28 cellular contexts compared by ENCODE assay signal in the genomic region with DNA sequence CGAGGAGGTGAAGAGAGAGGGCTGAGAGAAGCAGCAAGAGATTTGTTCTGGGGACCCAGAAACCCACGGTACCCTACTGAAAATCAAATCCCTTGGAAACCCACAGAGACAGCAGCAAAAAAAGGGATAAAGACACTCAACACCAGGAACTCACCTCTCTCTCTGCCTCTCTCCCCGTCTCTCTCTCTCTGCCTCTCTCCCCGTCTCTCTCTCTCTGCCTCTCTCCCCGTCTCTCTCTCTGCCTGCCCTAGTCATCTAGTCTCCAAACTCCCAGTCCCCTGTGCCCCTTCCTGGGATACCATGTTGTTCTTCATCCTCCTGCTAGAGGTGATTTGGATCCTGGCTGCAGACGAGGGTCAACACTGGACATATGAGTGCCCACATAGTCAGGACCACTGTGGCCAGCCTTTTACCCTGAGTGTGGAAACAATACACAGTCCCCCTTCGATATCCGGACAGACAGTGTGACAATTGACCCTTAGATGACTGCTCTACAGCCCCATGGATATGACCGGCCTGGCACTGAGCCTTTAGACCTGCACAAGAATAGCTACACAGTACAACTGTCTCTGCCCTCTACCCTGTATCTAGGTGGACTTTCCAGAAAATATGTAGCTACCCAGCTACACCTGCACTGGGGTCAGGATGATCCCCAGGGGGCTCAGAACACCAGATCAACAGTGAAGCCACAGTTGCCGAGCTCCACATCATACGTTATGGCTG. TPM values are rescaled to one million over a fixed set of nuclear protein-coding genes. Genes with fewer than 3 reads are reported as not detected.
A peak's percentile ranks its signal among the peaks of the same experiment; 100 is the strongest.
DNase-seq lines count a peak whose midpoint lies in the region; ATAC-seq, FAIRE-seq and TF ChIP-seq lines count a peak whose summit lies in the region.
"Had no signal": no experiment of that assay in that cellular context is flagged by ENCODE, and none has a peak within 500 bp of the region (broad histone marks: within the 10 kb centered on the region; RNA-seq: fewer than 3 reads in every experiment).

No MANE protein-coding gene starts in this region.

- H3K4me2 ChIP-seq in A549 = no peak overlapping the region
- no peak overlapping the region for H3K4me2 ChIP-seq in IMR-90 (ENCODE audit: low read depth, low read length)
- no peak overlapping the region for H3K4me2 ChIP-seq in K562 (ENCODE audit: insufficient read depth, low read length)
- H3K4me2 ChIP-seq: BLaER1 had no signal

- BruUV-seq in MCF 10A (replicated peaks; lab: Mats Ljungman, UMichigan) = no TSS peak
- no TSS peak for BruUV-seq in IMR-90 (replicated peaks; lab: Mats Ljungman, UMichigan)
- BruUV-seq in K562 (replicated peaks; lab: Mats Ljungman, UMichigan) = no TSS peak

- no peak overlapping the region for H2AK5ac ChIP-seq in IMR-90 (ENCODE audit: low read depth, low read length)

- in situ Hi-C loops in IMR-90 (cut with MboI; ENCODE audit: low sequenced_read_pairs) = no loop called here
- in situ Hi-C loops in K562 (cut with MboI) = no loop called here

- DNase-seq in MCF 10A (ENCODE audit: unreplicated experiment) (no peak), breast epithelium (ENCODE audit: low spot score in 2 of 2) (no peak), A549 (ENCODE audit: low read depth in 1 of 2, low spot score in 1 of 2) (no peak), IMR-90 (no peak), K562 (ENCODE audit: extremely low read depth in 1 of 4, low spot score in 3 of 4) (no peak), lower lobe of right lung (no peak), hepatic stellate cell (ENCODE audit: low spot score) (no peak)
- no peak for DNase-seq in stimulated activated naive CD4-positive, alpha-beta T cell (lab: John Stamatoyannopoulos, UW)
- DNase-seq: ACHN; BE2C; C1 segment of cervical spinal cord; CD4-positive, alpha-beta memory T cell; CD4-positive, CD25-positive, alpha-beta regulatory T cell; CD8-positive, alpha-beta memory T cell; COR-L47; DMS 273 treated with DMSO at 0.1 percent for 48 hours; DMS153; DMS53; DMS79; DND-41; EL; GDM1 had no signal

- H3K36me3 Mint-ChIP-seq in MCF 10A (ENCODE audit: insufficient read depth, unreplicated experiment) = no peaks in the 10 kb centered on the region
- H3K36me3 Mint-ChIP-seq: CD14-positive monocyte; CD4-positive, alpha-beta memory T cell; CD4-positive, CD25-positive, alpha-beta regulatory T cell had no signal

- POLR2A ChIA-PET in MCF 10A (lab: Yijun Ruan, JAX) = interaction anchor here (0.6 to 1.7 kb wide), 3 partner anchors 10 to 46 kb away, joined by 3 to 8 read pairs (median 3); a partner anchor contains a TSS
- POLR2A ChIA-PET in A549 (lab: Yijun Ruan, JAX) = no interaction called here
- POLR2A ChIA-PET in IMR-90 (lab: Charles Lee; ENCODE audit: unreplicated experiment) = no interaction called here
- POLR2A ChIA-PET in K562 (lab: Yijun Ruan, JAX) = interaction anchor here (0.6 to 1.4 kb wide), 3 partner anchors 11 to 215 kb away, joined by 3 to 5 read pairs (median 4); no protein-coding TSS in a partner anchor

- H2AK9ac ChIP-seq in IMR-90 (replicated peaks; ENCODE audit: low read depth, low read length, poor library complexity) = peak overlapping the region; percentile 47

- H3K9me3 Mint-ChIP-seq in MCF 10A (ENCODE audit: unreplicated experiment) = no peaks in the 10 kb centered on the region
- H3K9me3 Mint-ChIP-seq: CD14-positive monocyte; CD4-positive, CD25-positive, alpha-beta regulatory T cell; CD8-positive, alpha-beta memory T cell had no signal

- no peaks in the 10 kb centered on the region for H3K79me1 ChIP-seq in IMR-90 (ENCODE audit: low read depth in 1 of 2, low read length in 2 of 2)

- H3K4me1 Mint-ChIP-seq in MCF 10A (ENCODE audit: insufficient read depth, unreplicated experiment) = no peaks in the 10 kb centered on the region
- H3K4me1 Mint-ChIP-seq: CD8-positive, alpha-beta memory T cell had no signal

- no peak overlapping the region for H2BK5ac ChIP-seq in IMR-90 (ENCODE audit: low read depth, low read length, poor library complexity, severe bottlenecking)

- dilution Hi-C loops in IMR-90 (cut with HindIII; ENCODE audit: low sequenced_read_pairs, unreplicated experiment) = no loop called here

- no peak overlapping the region for H2BK20ac ChIP-seq in IMR-90 (ENCODE audit: low read depth, low read length)

- peak overlapping the region; percentile 1 for H3K27ac Mint-ChIP-seq in MCF 10A (ENCODE audit: low read depth, unreplicated experiment)
- H3K27ac Mint-ChIP-seq: CD4-positive, alpha-beta memory T cell; CD4-positive, CD25-positive, alpha-beta regulatory T cell; CD8-positive, alpha-beta memory T cell had no signal

- ATAC-seq in A549 = peak; percentile 33 to 50; a peak in 5 of 6 replicates
- ATAC-seq in IMR-90 (ENCODE audit: low read depth) = no peak
- ATAC-seq in K562 = peak; percentile 53
- ATAC-seq in lower lobe of right lung = no peak
- ATAC-seq: GM12878 had no signal

- peaks cover 30% of the 10 kb centered on the region for H3K27me3 Mint-ChIP-seq in MCF 10A (ENCODE audit: insufficient read depth, unreplicated experiment)

- H4K5ac ChIP-seq in IMR-90 (ENCODE audit: low read depth, low read length) = no peak overlapping the region

- TF ChIP-seq CTCF in MCF 10A (IDR thresholded peaks at IDR 0.05; ENCODE audit: unreplicated experiment) (no peak), breast epithelium (IDR thresholded peaks at IDR 0.05) (no peak), A549 (IDR thresholded peaks at IDR 0.05) (no peak), IMR-90 (conservative IDR thresholded peaks at IDR 0.05; ENCODE audit: low read depth, low read length) (no peak), K562 (IDR thresholded peaks at IDR 0.05 in 2 of 3, conservative IDR thresholded peaks at IDR 0.05 in 1 of 3; ENCODE audit: insufficient read depth in 2 of 3, low read depth in 1 of 3, low read length in 3 of 3) (no peak), lower lobe of right lung (IDR thresholded peaks at IDR 0.05) (no peak)

- no peak overlapping the region for H4K91ac ChIP-seq in IMR-90 (ENCODE audit: insufficient read depth, low read depth, low read length)

- no peaks in the 10 kb centered on the region for H3K4me1 ChIP-seq in breast epithelium
- H3K4me1 ChIP-seq in A549 = peaks cover 4% of the 10 kb centered on the region; the same call in 2 of the 3 replicates
- H3K4me1 ChIP-seq in IMR-90 (ENCODE audit: control insufficient read depth, insufficient read depth, low read length) = no peaks in the 10 kb centered on the region
- H3K4me1 ChIP-seq in K562 (replicated peaks in 1 of 2; ENCODE audit: control insufficient read depth in 2 of 2, insufficient read depth in 2 of 2, low read length in 2 of 2) = no peaks in the 10 kb centered on the region
- no peaks in the 10 kb centered on the region for H3K4me1 ChIP-seq in lower lobe of right lung
- H3K4me1 ChIP-seq: BE2C had no signal

- no peak for FAIRE-seq in A549 (lab: Jason Lieb, UNC)
- no peak for FAIRE-seq in K562 (lab: Jason Lieb, UNC)
- FAIRE-seq: GM12878, GM12892, GM18507 had no signal

- no peaks in the 10 kb centered on the region for H3K36me3 ChIP-seq in breast epithelium
- no peaks in the 10 kb centered on the region for H3K36me3 ChIP-seq in IMR-90 (ENCODE audit: control insufficient read depth, insufficient read depth, low read length)
- H3K36me3 ChIP-seq in K562 (ENCODE audit: control insufficient read depth, insufficient read depth, low read length) = no peaks in the 10 kb centered on the region
- H3K36me3 ChIP-seq in lower lobe of right lung = no peaks in the 10 kb centered on the region
- H3K36me3 ChIP-seq: BE2C, BLaER1 had no signal

- TF ChIP-seq POLR2A in breast epithelium (IDR thresholded peaks at IDR 0.05) (no peak), A549 (IDR thresholded peaks at IDR 0.05; ENCODE audit: low read length) (no peak), IMR-90 (IDR thresholded peaks at IDR 0.05; ENCODE audit: low read depth, low read length) (no peak), K562 (conservative IDR thresholded peaks at IDR 0.05) (no peak)

- H3K27ac ChIP-seq in breast epithelium (no peak overlapping the region), A549 (no peak overlapping the region), IMR-90 (ENCODE audit: insufficient read depth, low read length) (no peak overlapping the region), K562 (ENCODE audit: extremely low read depth, low read depth, low read length) (no peak overlapping the region), lower lobe of right lung (no peak overlapping the region)
- H3K27ac ChIP-seq: 22Rv1, BLaER1 had no signal

- no peak overlapping the region for H2BK120ac ChIP-seq in IMR-90 (ENCODE audit: low read depth, low read length)

- no peak overlapping the region for H3K18ac ChIP-seq in IMR-90 (ENCODE audit: low read depth, low read length)

- H4K8ac ChIP-seq in IMR-90 (ENCODE audit: low read depth in 2 of 2, low read length in 2 of 2) = no peak overlapping the region

- H2BK15ac ChIP-seq in IMR-90 (ENCODE audit: low read depth, low read length) = no peak overlapping the region

- H4K20me1 ChIP-seq in IMR-90 (ENCODE audit: insufficient read depth, low read length) (no peaks in the 10 kb centered on the region), K562 (replicated peaks; ENCODE audit: control insufficient read depth, insufficient read depth, low read length) (no peaks in the 10 kb centered on the region)
- H4K20me1 ChIP-seq: BLaER1 had no signal

- no peak overlapping the region for H3K4me3 Mint-ChIP-seq in MCF 10A (ENCODE audit: unreplicated experiment)
- H3K4me3 Mint-ChIP-seq: CD14-positive monocyte; CD4-positive, alpha-beta memory T cell; CD8-positive, alpha-beta memory T cell had no signal

- H3K56ac ChIP-seq in IMR-90 (ENCODE audit: extremely low read depth, insufficient read depth, low read length) = no peak overlapping the region

- no peak for TF ChIP-seq RAD21 in A549 (conservative IDR thresholded peaks at IDR 0.05 in 1 of 2, IDR thresholded peaks at IDR 0.05 in 1 of 2)
- no peak for TF ChIP-seq RAD21 in IMR-90 (IDR thresholded peaks at IDR 0.05; ENCODE audit: low read length)
- no peak for TF ChIP-seq RAD21 in K562 (CRISPR knock-in tag; conservative IDR thresholded peaks at IDR 0.05 in 1 of 2, IDR thresholded peaks at IDR 0.05 in 1 of 2)

- H3K27me3 ChIP-seq in breast epithelium = no peaks in the 10 kb centered on the region
- H3K27me3 ChIP-seq in IMR-90 (ENCODE audit: control insufficient read depth, insufficient read depth, low read length) = peaks cover 17% of the 10 kb centered on the region
- H3K27me3 ChIP-seq in K562 (ENCODE audit: control insufficient read depth in 2 of 2, insufficient read depth in 2 of 2, low read length in 2 of 2) = peaks cover 27 to 31% of the 10 kb centered on the region in 2 experiments
- H3K27me3 ChIP-seq in lower lobe of right lung (ENCODE audit: low read depth) = peaks cover 7% of the 10 kb centered on the region
- H3K27me3 ChIP-seq: BE2C, BLaER1 had no signal

- H2AFZ ChIP-seq in IMR-90 (replicated peaks; ENCODE audit: low read length, poor library complexity) (no peak overlapping the region), K562 (ENCODE audit: low read depth, low read length) (no peak overlapping the region)

- H3K9ac ChIP-seq in IMR-90 (ENCODE audit: low read depth, low read length) = no peak overlapping the region
- H3K9ac ChIP-seq in K562 (ENCODE audit: insufficient read depth in 1 of 2, low read depth in 2 of 2, low read length in 2 of 2) = no peak overlapping the region
- H3K9ac ChIP-seq: BLaER1 had no signal

- H3K79me2 ChIP-seq in K562 (ENCODE audit: control insufficient read depth, insufficient read depth, low read length) = no peaks in the 10 kb centered on the region

- H3K4ac ChIP-seq in IMR-90 (ENCODE audit: low read depth, low read length) = no peak overlapping the region

- 62% methylated on average over 11 of the region's 11 CpGs for WGBS in A549 (ENCODE audit: missing lambda C conversion rate)
- 78% methylated on average over 7 of the region's 11 CpGs; no CpG with 5 or more reads in 1 of the 2 experiments for WGBS in IMR-90 (ENCODE audit: extremely low coverage in 2 of 2, insufficient read length in 1 of 2), 2 experiments
- WGBS in K562 (ENCODE audit: insufficient coverage, low coverage, missing lambda C conversion rate) = 2% methylated on average over 11 of the region's 11 CpGs

- no peaks in the 10 kb centered on the region for H3K9me3 ChIP-seq in breast epithelium
- H3K9me3 ChIP-seq in A549 = peaks cover 2% of the 10 kb centered on the region; the same call in 1 of the 3 replicates
- H3K9me3 ChIP-seq in IMR-90 (ENCODE audit: control insufficient read depth, insufficient read depth, low read length) = no peaks in the 10 kb centered on the region
- no peaks in the 10 kb centered on the region for H3K9me3 ChIP-seq in K562 (replicated peaks; ENCODE audit: control insufficient read depth, insufficient read depth, low read depth, low read length)
- H3K9me3 ChIP-seq in lower lobe of right lung = no peaks in the 10 kb centered on the region
- H3K9me3 ChIP-seq: BE2C, BLaER1 had no signal

- H3K4me3 ChIP-seq in breast epithelium (no peak overlapping the region), A549 (no peak overlapping the region), IMR-90 (ENCODE audit: insufficient read depth, low read depth, low read length) (no peak overlapping the region), K562 (no peak overlapping the region), lower lobe of right lung (no peak overlapping the region)
- H3K4me3 ChIP-seq: BLaER1, GM12878 had no signal

- CTCF ChIA-PET in MCF 10A (lab: Yijun Ruan, JAX) = interaction anchor here (0.5 to 1.2 kb wide), 8 partner anchors 9 to 451 kb away, joined by 3 to 6 read pairs (median 4); no protein-coding TSS in a partner anchor
- CTCF ChIA-PET in A549 (lab: Yijun Ruan, JAX) = interaction anchor here (0.7 to 2.1 kb wide), 6 partner anchors 10 to 217 kb away, joined by 3 to 10 read pairs (median 4); a partner anchor contains a TSS
- CTCF ChIA-PET in IMR-90 (lab: Yijun Ruan, JAX) = interaction anchor here (0.8 kb wide), 2 partner anchors 10 to 216 kb away, joined by 3 read pairs; a partner anchor contains a TSS
- CTCF ChIA-PET in K562 (lab: Yijun Ruan, JAX; ENCODE audit: low intra/inter-chr PET ratio) = no interaction called here

- no peak overlapping the region for H3K23ac ChIP-seq in IMR-90 (ENCODE audit: low read depth, low read length)

- TF ChIP-seq EP300 in A549 (IDR thresholded peaks at IDR 0.05) = no peak
- no peak for TF ChIP-seq EP300 in K562 (IDR thresholded peaks at IDR 0.05; ENCODE audit: low read length)

- H3K9me1 ChIP-seq in IMR-90 (ENCODE audit: insufficient read depth, low read length) = no peaks in the 10 kb centered on the region
- H3K9me1 ChIP-seq in K562 (ENCODE audit: control insufficient read depth, insufficient read depth, low read length) = no peaks in the 10 kb centered on the region

- intact Hi-C loops in MCF 10A (cut with micrococcal nuclease) = no loop called here
- intact Hi-C loops in breast epithelium (cut with DNase I; ENCODE audit: low total_unique reads) = no loop called here
- intact Hi-C loops in IMR-90 (cut with micrococcal nuclease) = no loop called here
- intact Hi-C loops in K562 (cut with micrococcal nuclease) = no loop called here
- intact Hi-C loops in lower lobe of right lung (cut with DNase I) = no loop called here

- no peak overlapping the region for H3K14ac ChIP-seq in IMR-90 (replicated peaks; ENCODE audit: low read depth, low read length)

RNA-seq across cellular contexts. Expression of a gene that starts 9.8 kb away (rescaled TPM):
- total RNA-seq in MCF 10A (2022) (56.3 and 67.1 TPM in 2 replicates), breast epithelium (100 to 1,000 TPM in 2 of 3 donors, 10 to 100 TPM in 1; 98.6 to 165 (median 110) TPM), IMR-90 (2012; rRNA removed) (43.7 and 101 TPM in 2 replicates), K562 (2014; rRNA removed) (29.7 and 46.4 TPM in 2 replicates), K562 (2014; rRNA removed; fragmentation: Illumina TruSeq; extraction: Trizol) (38.6 and 43.3 TPM in 2 replicates), K562 (2015; rRNA removed; fragmentation: Illumina TruSeq; extraction: Trizol) (38.1 and 39.2 TPM in 2 replicates), K562 (2021) (36.7 and 40.5 TPM in 2 replicates), lower lobe of right lung (63.0 TPM)
- polyA plus RNA-seq in A549 (2011; rRNA removed) (49.6 and 77.1 TPM in 2 replicates), A549 (2017; fragmentation: RNase III; extraction: RNeasy Plus Mini Kit Qiagen cat#74134 plus additional on column Dnase treatment) (38.9 to 43.1 TPM (median 40.5 TPM) in 3 replicates), IMR-90 (2012; rRNA removed) (40.1 and 43.5 TPM in 2 replicates), K562 (2011; rRNA removed) (42.6 and 54.3 TPM in 2 replicates), K562 (2014; fragmentation: Illumina TruSeq; extraction: Trizol) (40.5 and 42.6 TPM in 2 replicates), K562 (2014; fragmentation: Nextera tagmentation; extraction: Ambion mirVana) (10 to 100 TPM; 26.5 to 35.0 TPM), K562 (2014; rRNA removed) (31.0 and 32.7 TPM in 2 replicates)
- 19.6 and 21.6 TPM in 2 replicates for polyA plus RNA-seq in A549 (2012; cell fraction: cytosol; rRNA removed)
- 11.8 and 16.3 TPM in 2 replicates for polyA plus RNA-seq in A549 (2012; cell fraction: nucleus; rRNA removed)
- polyA minus RNA-seq in A549 (2011; rRNA and poly(A)+ RNA removed) = 26.5 TPM in 2 replicates
- polyA plus RNA-seq in IMR-90 (2012; cell fraction: cytosol; rRNA removed) = 12.9 and 19.0 TPM in 2 replicates
- polyA plus RNA-seq in IMR-90 (2012; cell fraction: nucleus; rRNA removed; ENCODE audit: low replicate concordance) = 8.8 and 44.9 TPM in 2 replicates
- total RNA-seq in K562 (2011; cell fraction: chromatin; rRNA removed; ENCODE audit: low replicate concordance) = 27.7 and 31.2 TPM in 2 replicates
- total RNA-seq in K562 (2011; cell fraction: nucleolus; rRNA removed) = 19.8 and 22.0 TPM in 2 replicates
- 25.7 and 26.5 TPM in 2 replicates for total RNA-seq in K562 (2011; cell fraction: nucleoplasm; rRNA removed)
- 13.1 and 32.4 TPM in 2 replicates for polyA plus RNA-seq in K562 (2011; cell fraction: cytosol; rRNA removed)
- polyA plus RNA-seq in K562 (2011; cell fraction: nucleus; rRNA removed) = 13.0 and 23.1 TPM in 2 replicates
- 33.3 and 39.6 TPM in 2 replicates for polyA plus RNA-seq in K562 (2012)
- polyA minus RNA-seq in K562 (2011; rRNA and poly(A)+ RNA removed) = 79.3 and 92.3 TPM in 2 replicates
- polyA minus RNA-seq in K562 (2011; cell fraction: cytosol; rRNA and poly(A)+ RNA removed) = 16.5 and 25.2 TPM in 2 replicates
- 17.4 and 25.5 TPM in 2 replicates for polyA minus RNA-seq in K562 (2011; cell fraction: nucleus; rRNA and poly(A)+ RNA removed)

Comparison
In these comparisons a context has a peak if more than half of its experiments do, and no peak if none do; other contexts are left out.
1. ATAC-seq: peak in A549 (2 of 2) and K562 (single experiment); none in IMR-90 (single experiment) and lower lobe of right lung (0 of 2).
2. POLR2A ChIA-PET loops: an anchor here in MCF 10A (0.6 to 1.7 kb wide) and K562 (0.6 to 1.4 kb wide); none called in A549 and IMR-90.